In the genomic region with DNA sequence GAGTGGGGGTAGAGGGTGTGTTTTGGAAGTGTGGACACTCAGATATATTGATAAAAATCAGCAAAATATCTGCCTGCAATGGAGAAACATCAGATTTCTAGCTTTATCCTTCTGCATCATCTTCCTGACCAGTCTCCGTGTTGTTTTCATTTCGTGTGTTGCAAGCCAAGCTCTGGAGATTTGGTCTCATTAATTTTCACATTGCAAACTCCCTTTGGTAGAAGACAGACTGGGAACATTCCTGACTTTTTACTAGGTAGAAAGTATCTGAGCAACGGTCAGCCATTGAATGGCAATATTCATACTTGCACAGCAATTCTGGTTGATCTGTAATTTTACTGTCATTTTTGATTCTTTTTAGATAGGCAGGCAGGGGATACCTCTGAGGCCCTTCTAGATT, we compare ENCODE assay signal across 20 cellular contexts. TPM values are rescaled to one million over a fixed set of nuclear protein-coding genes. Genes with fewer than 3 reads are reported as not detected.
DNase-seq lines count a peak whose midpoint lies in the region; ATAC-seq and TF ChIP-seq lines count a peak whose summit lies in the region.
"Had no signal": no experiment of that assay in that cellular context is flagged by ENCODE, and none has a peak within 500 bp of the region (broad histone marks: within the 10 kb centered on the region; RNA-seq: fewer than 3 reads in every experiment).

No MANE protein-coding gene starts in this region.

- H3K4me1 Mint-ChIP-seq in GM23338 (peaks cover 49% of the 10 kb centered on the region), brain (peaks cover 95% of the 10 kb centered on the region)

- no peaks in the 10 kb centered on the region for H3K9me3 ChIP-seq in subcutaneous abdominal adipose tissue (ENCODE audit: control insufficient read depth in 5 of 5, low read length in 5 of 5)
- H3K9me3 ChIP-seq: BLaER1 treated with 17β-estradiol and CSF1 and Interleukin-3, amounts not matched to agents 10 nM and 100 nM had no signal

- H3K4me3 ChIP-seq in GM23338 (no peak overlapping the region), subcutaneous abdominal adipose tissue (ENCODE audit: low read depth in 1 of 5, low read length in 5 of 5) (no peak overlapping the region)
- H3K4me3 ChIP-seq: BLaER1 treated with 17β-estradiol and CSF1 and Interleukin-3, amounts not matched to agents 10 nM and 100 nM; PC-9 had no signal

- no peak overlapping the region for H3K4me2 ChIP-seq in GM23338
- H3K4me2 ChIP-seq: BLaER1 treated with 17β-estradiol and CSF1 and Interleukin-3, amounts not matched to agents 10 nM and 100 nM; PC-9 had no signal

- no peak for DNase-seq in GM23338 (ENCODE audit: low spot score)
- DNase-seq in NCI-H1930 (lab: John Stamatoyannopoulos, UW): no peak
- no peak for DNase-seq in C1 segment of cervical spinal cord (lab: John Stamatoyannopoulos, UW)
- DNase-seq: activated CD8-positive, alpha-beta memory T cell treated with anti-CD3 and anti-CD28 coated beads, Interleukin-2, amount 10 ng/mL, durations not matched to agents 7 days and 5 days; activated naive CD4-positive, alpha-beta T cell; DND-41; H9; Kasumi-1; left colon; PC-9; stimulated activated naive CD4-positive, alpha-beta T cell; WERI-Rb-1 had no signal

- H4K20me1 ChIP-seq in GM23338 (replicated peaks; ENCODE audit: insufficient read depth): peaks cover 6% of the 10 kb centered on the region
- H4K20me1 ChIP-seq: BLaER1 treated with 17β-estradiol and CSF1 and Interleukin-3, amounts not matched to agents 10 nM and 100 nM had no signal

- no peaks in the 10 kb centered on the region; the same call in 2 of the 3 replicates for H3K9me3 Mint-ChIP-seq in GM23338
- H3K9me3 Mint-ChIP-seq in brain: no peaks in the 10 kb centered on the region
- H3K9me3 Mint-ChIP-seq: central memory CD8-positive, alpha-beta T cell; natural killer cell treated with Interleukin-12 subunit alpha and Interleukin-12 subunit beta and Interleukin-15 and Interleukin-18, amount 100 ng/mL, for 72 hours had no signal

- H3K36me3 Mint-ChIP-seq in GM23338 (ENCODE audit: low read depth) (peaks cover 24% of the 10 kb centered on the region), brain (peaks cover 14% of the 10 kb centered on the region)
- H3K36me3 Mint-ChIP-seq: activated CD8-positive, alpha-beta memory T cell treated with anti-CD3 and anti-CD28 coated beads, Interleukin-2, amount 10 ng/mL, durations not matched to agents 7 days and 5 days; natural killer cell treated with Interleukin-12 subunit alpha and Interleukin-12 subunit beta and Interleukin-15 and Interleukin-18, amount 100 ng/mL, for 72 hours had no signal

- H3K4me3 Mint-ChIP-seq in GM23338 (no peak overlapping the region), brain (peak overlapping the region in 2 of 5 experiments; percentile 20 to 44)
- H3K4me3 Mint-ChIP-seq: activated CD8-positive, alpha-beta memory T cell treated with anti-CD3 and anti-CD28 coated beads, Interleukin-2, amount 10 ng/mL, durations not matched to agents 7 days and 5 days; central memory CD8-positive, alpha-beta T cell; H9; natural killer cell treated with Interleukin-12 subunit alpha and Interleukin-12 subunit beta and Interleukin-15 and Interleukin-18, amount 100 ng/mL, for 72 hours had no signal

- no peak overlapping the region for H2AFZ ChIP-seq in GM23338
- H2AFZ ChIP-seq: PC-9 had no signal

- H3F3A ChIP-seq in GM23338 (replicated peaks; ENCODE audit: low read depth): no peaks in the 10 kb centered on the region

- ATAC-seq in GM23338: no peak
- ATAC-seq in HG03045 (IDR thresholded peaks at IDR 0.05; ENCODE audit: unreplicated experiment): no peak
- no peak for ATAC-seq in GM21529 (IDR thresholded peaks at IDR 0.05; ENCODE audit: unreplicated experiment)
- ATAC-seq: activated CD8-positive, alpha-beta memory T cell treated with anti-CD3 and anti-CD28 coated beads, Interleukin-2, amount 10 ng/mL, durations not matched to agents 7 days and 5 days; left colon; natural killer cell treated with Interleukin-12 subunit alpha and Interleukin-12 subunit beta and Interleukin-15 and Interleukin-18, amount 100 ng/mL, for 72 hours had no signal

- H3K27ac ChIP-seq in GM23338 (ENCODE audit: low read depth) (0 out of 2 replicates have a peak overlapping the region, but pooled peaks have one; percentile 7), layer of hippocampus (ENCODE audit: low read depth, low read length) (peak overlapping the region; percentile 74), subcutaneous abdominal adipose tissue (ENCODE audit: low read depth, low read length) (peak overlapping the region; percentile 79)
- H3K27ac ChIP-seq: BLaER1 treated with 17β-estradiol and CSF1 and Interleukin-3, amounts not matched to agents 10 nM and 100 nM; PC-9; WERI-Rb-1 had no signal

- H3K36me3 ChIP-seq in GM23338 (ENCODE audit: insufficient read depth) (no peaks in the 10 kb centered on the region), subcutaneous abdominal adipose tissue (ENCODE audit: control insufficient read depth in 5 of 5, insufficient read depth in 5 of 5, low read length in 5 of 5) (peaks cover under 1 to 11% (median 2%) of the 10 kb centered on the region in 5 donors)
- H3K36me3 ChIP-seq: WERI-Rb-1 had no signal

- no peaks in the 10 kb centered on the region for H3K9me2 ChIP-seq in GM23338 (ENCODE audit: insufficient read depth)

- H3K9ac ChIP-seq in subcutaneous abdominal adipose tissue (ENCODE audit: low read length in 5 of 5): peak overlapping the region in 1 of 5 donors; percentile 15
- H3K9ac ChIP-seq: BLaER1 treated with 17β-estradiol and CSF1 and Interleukin-3, amounts not matched to agents 10 nM and 100 nM had no signal

- peaks cover 4% of the 10 kb centered on the region for H3K27me3 Mint-ChIP-seq in GM23338 (ENCODE audit: insufficient read depth, low read depth, poor library complexity)
- no peaks in the 10 kb centered on the region for H3K27me3 Mint-ChIP-seq in brain

- H3K4me1 ChIP-seq in GM23338 (ENCODE audit: insufficient read depth): peaks cover 15% of the 10 kb centered on the region; the same call in 1 of the 2 replicates
- peaks cover 29 to 93% (median 81%) of the 10 kb centered on the region in 5 donors for H3K4me1 ChIP-seq in subcutaneous abdominal adipose tissue (ENCODE audit: control insufficient read depth in 5 of 5, insufficient read depth in 5 of 5, low read length in 5 of 5)

- no peaks in the 10 kb centered on the region for H3K27me3 ChIP-seq in GM23338 (ENCODE audit: insufficient read depth)
- no peaks in the 10 kb centered on the region for H3K27me3 ChIP-seq in layer of hippocampus (ENCODE audit: control insufficient read depth, insufficient read depth, low read length)
- H3K27me3 ChIP-seq in subcutaneous abdominal adipose tissue (ENCODE audit: control insufficient read depth in 5 of 5, insufficient read depth in 4 of 5, low read length in 5 of 5): no peaks in the 10 kb centered on the region
- H3K27me3 ChIP-seq: BLaER1 treated with 17β-estradiol and CSF1 and Interleukin-3, amounts not matched to agents 10 nM and 100 nM had no signal

- H3K27ac Mint-ChIP-seq in GM23338: no peak overlapping the region
- H3K27ac Mint-ChIP-seq in brain: peak overlapping the region; percentile 88 to 99 (median 97)
- H3K27ac Mint-ChIP-seq: activated CD8-positive, alpha-beta memory T cell treated with anti-CD3 and anti-CD28 coated beads, Interleukin-2, amount 10 ng/mL, durations not matched to agents 7 days and 5 days; natural killer cell treated with Interleukin-12 subunit alpha and Interleukin-12 subunit beta and Interleukin-15 and Interleukin-18, amount 100 ng/mL, for 72 hours had no signal

- H3K79me2 ChIP-seq in GM23338 (replicated peaks; ENCODE audit: insufficient read depth): no peaks in the 10 kb centered on the region; the same call in 1 of the 2 replicates

- no peak for TF ChIP-seq CTCF in GM23338 (conservative IDR thresholded peaks at IDR 0.05; ENCODE audit: low read depth in 2 of 2)
- TF ChIP-seq CTCF in brain (conservative IDR thresholded peaks at IDR 0.05): no peak

TF ChIP-seq in GM23338, 12 proteins besides CTCF, POLR2A, EP300 and RAD21:
- TF ChIP-seq EZH2 (IDR thresholded peaks at IDR 0.05; ENCODE audit: low read depth, unreplicated experiment) (no peak), ETS1 (IDR thresholded peaks at IDR 0.05) (no peak)

RNA-seq across cellular contexts. Expression of gene FSTL1, which starts 30.4 kb away (rescaled TPM):
- total RNA-seq in GM23338 (2014; rRNA removed; shearing (Covaris generic)): 258 and 272 TPM in 2 replicates
- polyA plus RNA-seq in GM23338 (2016; fragmentation: Nextera tagmentation; extraction: Ambion mirVana) (49.1 and 50.8 TPM in 2 replicates), brain (ENCODE audit: insufficient read depth, low read depth, low replicate concordance) (22.5 TPM)

Comparison
In these comparisons a context has a peak if more than half of its experiments do, and no peak if none do; other contexts are left out.
1. H3K27ac ChIP-seq: peak in every context shown above with its lines; median percentile 79 in subcutaneous abdominal adipose tissue; 74 in layer of hippocampus; 7 in GM23338.